Comparison of ENCODE assay signal across 21 cellular contexts in genomic region chr6:19438566-19439353, GRCh38.
DNase-seq lines count a peak whose midpoint lies in the region; ATAC-seq and TF ChIP-seq lines count a peak whose summit lies in the region.
"Had no signal": no experiment of that assay in that cellular context is flagged by ENCODE, and none has a peak within 500 bp of the region (broad histone marks: within the 10 kb centered on the region; RNA-seq: fewer than 3 reads in every experiment).

No MANE protein-coding gene starts in this region.

- 81% methylated on average over 7 to 8 of the region's 8 CpGs for WGBS in transverse colon (ENCODE audit: low coverage in 1 of 2), 2 donors

- H3K27ac ChIP-seq in neural cell (ENCODE audit: low read length), result no peak overlapping the region
- no peak overlapping the region for H3K27ac ChIP-seq in right atrium auricular region
- no peak overlapping the region for H3K27ac ChIP-seq in transverse colon

- no peak overlapping the region for H3K9ac ChIP-seq in neural cell (ENCODE audit: low read length)

- no peaks in the 10 kb centered on the region for H3K36me3 ChIP-seq in neural cell (ENCODE audit: insufficient read depth, low read length)
- no peaks in the 10 kb centered on the region for H3K36me3 ChIP-seq in right atrium auricular region
- H3K36me3 ChIP-seq in transverse colon, result no peaks in the 10 kb centered on the region
- H3K36me3 ChIP-seq: BE2C, HAP-1 had no signal

- H3K36me3 Mint-ChIP-seq in natural killer cell treated with Interleukin-12 subunit alpha and Interleukin-12 subunit beta and Interleukin-15 and Interleukin-18, amount 100 ng/mL, for 72 hours, result no peaks in the 10 kb centered on the region

- TF ChIP-seq EP300 in neural cell (conservative IDR thresholded peaks at IDR 0.05; ENCODE audit: poor library complexity, severe bottlenecking) (no peak), transverse colon (IDR thresholded peaks at IDR 0.05; ENCODE audit: low read depth) (no peak)

- DNase-seq in DMS79 treated with DMSO at 0.1 percent for 48 hours (lab: John Stamatoyannopoulos, UW) (peak; percentile 97), astrocyte of the hippocampus (ENCODE audit: low read depth, low spot score) (peak; percentile 64), right atrium auricular region (ENCODE audit: low spot score) (no peak), transverse colon (no peak), Right ventricle myocardium inferior (ENCODE audit: missing footprints) (no peak)
- DNase-seq in natural killer cell treated with Interleukin-12 subunit alpha and Interleukin-12 subunit beta and Interleukin-15 and Interleukin-18, amount 100 ng/mL, for 72 hours (ENCODE audit: low spot score), result no peak
- DNase-seq: BE2C, DMS153, GOT3, HFFc6, IMR-90, KG1, MM.1S, NCI-H2029, NCI-H2227 treated with DMSO at 0.1 percent for 48 hours, NCI-H510A, NCI-H69, RPMI8226, SHP77 treated with DMSO at 0.1 percent for 48 hours had no signal

- H3K9me3 ChIP-seq in neural cell (ENCODE audit: low read length) (no peaks in the 10 kb centered on the region), right atrium auricular region (no peaks in the 10 kb centered on the region), transverse colon (no peaks in the 10 kb centered on the region)
- H3K9me3 ChIP-seq: BE2C, HAP-1 had no signal

- no peak overlapping the region for H3K27ac Mint-ChIP-seq in natural killer cell treated with Interleukin-12 subunit alpha and Interleukin-12 subunit beta and Interleukin-15 and Interleukin-18, amount 100 ng/mL, for 72 hours
- H3K27ac Mint-ChIP-seq: HFFc6 had no signal

- H3K4me3 Mint-ChIP-seq in natural killer cell treated with Interleukin-12 subunit alpha and Interleukin-12 subunit beta and Interleukin-15 and Interleukin-18, amount 100 ng/mL, for 72 hours, result no peak overlapping the region
- H3K4me3 Mint-ChIP-seq: HFFc6 had no signal

- TF ChIP-seq POLR2A in transverse colon (IDR thresholded peaks at IDR 0.05), result no peak

- peak overlapping the region; percentile 34 for H2AFZ ChIP-seq in neural cell (ENCODE audit: low read depth, low read length)

- H3K9me2 ChIP-seq in neural cell (ENCODE audit: insufficient read depth, low read length), result no peaks in the 10 kb centered on the region

- no peak overlapping the region for H3K4me2 ChIP-seq in neural cell (ENCODE audit: low read length)

- no peak for TF ChIP-seq RAD21 in neural cell (conservative IDR thresholded peaks at IDR 0.05)

- H3K4me3 ChIP-seq in neural cell (ENCODE audit: low read length) (no peak overlapping the region), right atrium auricular region (no peak overlapping the region), transverse colon (no peak overlapping the region)
- H3K4me3 ChIP-seq: HAP-1 had no signal

- no peaks in the 10 kb centered on the region for H3K4me1 Mint-ChIP-seq in natural killer cell treated with Interleukin-12 subunit alpha and Interleukin-12 subunit beta and Interleukin-15 and Interleukin-18, amount 100 ng/mL, for 72 hours (ENCODE audit: low read depth in 2 of 2)

- ATAC-seq in natural killer cell treated with Interleukin-12 subunit alpha and Interleukin-12 subunit beta and Interleukin-15 and Interleukin-18, amount 100 ng/mL, for 72 hours, result no peak
- ATAC-seq in Right ventricle myocardium inferior, result no peak

- H3K27me3 Mint-ChIP-seq in natural killer cell treated with Interleukin-12 subunit alpha and Interleukin-12 subunit beta and Interleukin-15 and Interleukin-18, amount 100 ng/mL, for 72 hours, result no peaks in the 10 kb centered on the region

- H4K20me1 ChIP-seq in neural cell (ENCODE audit: insufficient read depth), result no peaks in the 10 kb centered on the region

- intact Hi-C loops in transverse colon (cut with DNase I; ENCODE audit: low total_unique reads) (no loop called here), Right ventricle myocardium inferior (cut with DNase I) (no loop called here)

- no peaks in the 10 kb centered on the region for H3K79me2 ChIP-seq in neural cell (replicated peaks; ENCODE audit: insufficient read depth, low read length)

- TF ChIP-seq CTCF in neural cell (IDR thresholded peaks at IDR 0.05; ENCODE audit: poor library complexity, severe bottlenecking) (no peak), right atrium auricular region (IDR thresholded peaks at IDR 0.05) (no peak), transverse colon (IDR thresholded peaks at IDR 0.05) (no peak)

- H3K27me3 ChIP-seq in neural cell (ENCODE audit: insufficient read depth, low read depth, low read length) (no peaks in the 10 kb centered on the region), right atrium auricular region (no peaks in the 10 kb centered on the region), transverse colon (no peaks in the 10 kb centered on the region)
- H3K27me3 ChIP-seq: BE2C had no signal

- H3K4me1 ChIP-seq in right atrium auricular region (no peaks in the 10 kb centered on the region), transverse colon (peaks cover 0 to 4% (median 0%) of the 10 kb centered on the region in 4 donors)
- H3K4me1 ChIP-seq: BE2C, HAP-1 had no signal

- H3K9me3 Mint-ChIP-seq in natural killer cell treated with Interleukin-12 subunit alpha and Interleukin-12 subunit beta and Interleukin-15 and Interleukin-18, amount 100 ng/mL, for 72 hours, result peaks cover 6% of the 10 kb centered on the region
- H3K9me3 Mint-ChIP-seq: HFFc6 had no signal

- no peaks in the 10 kb centered on the region for H3F3A ChIP-seq in neural cell (ENCODE audit: insufficient read depth, low read length, poor library complexity, severe bottlenecking)

- in situ Hi-C loops in transverse colon (cut with MboI; ENCODE audit: low pct_ligation_motif_present in 1 of 4, low pct_unique_long_range_greater_than_20kb in 1 of 4, low sequenced_read_pairs in 3 of 4), result no loop called here

TF ChIP-seq in neural cell, 6 proteins besides CTCF, POLR2A, EP300 and RAD21:
- TF ChIP-seq TAF1 (IDR thresholded peaks at IDR 0.05; ENCODE audit: low read depth) (no peak), POLR2AphosphoS5 (IDR thresholded peaks at IDR 0.05) (no peak)

Comparison
In these comparisons a context has a peak if more than half of its experiments do, and no peak if none do; other contexts are left out.
1. DNase-seq: peak in DMS79 treated with DMSO at 0.1 percent for 48 hours (single experiment) and astrocyte of the hippocampus (single experiment); none in right atrium auricular region (single experiment), natural killer cell treated with Interleukin-12 subunit alpha and Interleukin-12 subunit beta and Interleukin-15 and Interleukin-18, amount 100 ng/mL, for 72 hours (single experiment), transverse colon (single experiment) and Right ventricle myocardium inferior (single experiment).